25 cellular contexts compared by ENCODE assay signal in the genomic region with DNA sequence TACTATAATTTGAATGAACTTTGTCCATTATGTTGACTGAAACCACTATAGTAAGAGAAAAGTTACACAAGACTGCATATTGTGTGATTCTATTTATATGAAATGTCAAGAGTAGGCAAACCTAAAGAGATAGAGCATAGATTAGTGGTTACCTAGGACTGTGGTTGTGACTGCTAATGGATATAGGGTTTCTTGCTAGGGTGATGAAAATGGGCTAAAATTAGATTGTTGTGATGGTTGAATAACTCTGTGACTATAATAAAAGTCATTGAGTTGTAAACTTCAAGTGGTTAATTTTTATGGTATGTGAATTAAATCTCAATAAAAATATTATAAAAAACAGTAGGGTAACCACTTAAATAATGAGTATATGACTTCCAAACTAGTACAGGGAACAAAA.
DNase-seq lines count a peak whose midpoint lies in the region; ATAC-seq and TF ChIP-seq lines count a peak whose summit lies in the region.
"Had no signal": no experiment of that assay in that cellular context is flagged by ENCODE, and none has a peak within 500 bp of the region (broad histone marks: within the 10 kb centered on the region; RNA-seq: fewer than 3 reads in every experiment).

No MANE protein-coding gene starts in this region.

- H3K27me3 ChIP-seq in OCI-LY3 (ENCODE audit: low read depth, low read length) = no peaks in the 10 kb centered on the region
- H3K27me3 ChIP-seq: ascending aorta, SJCRH30, tibial artery, vagina had no signal

- in situ Hi-C loops in G401 (cut with HindIII; ENCODE audit: low sequenced_read_pairs) = no loop called here

- no peak for TF ChIP-seq CTCF in OCI-LY3 (IDR thresholded peaks at IDR 0.05; ENCODE audit: low read depth, low read length)

- H3K4me2 ChIP-seq in OCI-LY3 (ENCODE audit: low read length) = no peak overlapping the region

- no peaks in the 10 kb centered on the region for H4K20me1 ChIP-seq in OCI-LY3 (ENCODE audit: insufficient read depth, low read length)

- H3K9me3 ChIP-seq in OCI-LY3 (ENCODE audit: insufficient read depth, low read length) = no peaks in the 10 kb centered on the region
- H3K9me3 ChIP-seq: ascending aorta, mucosa of descending colon, SJCRH30, tibial artery, vagina had no signal

- no peak overlapping the region for H3K4me3 ChIP-seq in OCI-LY3 (ENCODE audit: low read length)
- H3K4me3 ChIP-seq: ascending aorta, mucosa of descending colon, SJCRH30, tibial artery, vagina had no signal

- H2AFZ ChIP-seq in OCI-LY3 (ENCODE audit: low read depth, low read length) = no peak overlapping the region

- H3K27ac ChIP-seq in OCI-LY3 (ENCODE audit: low read length) = peak overlapping the region; percentile 14; the same call in 1 of the 2 replicates
- H3K27ac ChIP-seq: ascending aorta, SJCRH30, tibial artery, vagina had no signal

- H3K79me2 ChIP-seq in OCI-LY3 (ENCODE audit: low read length) = peaks cover 13% of the 10 kb centered on the region

- H3K9ac ChIP-seq in OCI-LY3 (ENCODE audit: low read length) = no peak overlapping the region

- H3K36me3 ChIP-seq in OCI-LY3 (replicated peaks; ENCODE audit: low read depth, low read length) = peaks cover 9% of the 10 kb centered on the region
- H3K36me3 ChIP-seq: ascending aorta, SJCRH30, tibial artery, vagina had no signal

- DNase-seq in COR-L47 (lab: John Stamatoyannopoulos, UW) = peak; percentile 5
- DNase-seq in NCI-H1105 (lab: John Stamatoyannopoulos, UW) = peak; percentile 86
- no peak for DNase-seq in effector CD8-positive, alpha-beta T cell (lab: John Stamatoyannopoulos, UW)
- DNase-seq in G401 (ENCODE audit: low spot score) = no peak
- no peak for DNase-seq in activated naive CD4-positive, alpha-beta T cell (lab: John Stamatoyannopoulos, UW)
- DNase-seq: activated CD4-positive, alpha-beta T cell treated with anti-CD3 and anti-CD28 coated beads for 36 hours; activated CD8-positive, alpha-beta T cell treated with anti-CD3 and anti-CD28 coated beads, Interleukin-2, amount 10 ng/mL, durations not matched to agents 7 days and 5 days; activated naive CD8-positive, alpha-beta T cell treated with anti-CD3 and anti-CD28 coated beads, Interleukin-2, amount 10 ng/mL, durations not matched to agents 7 days and 5 days; CD4-positive, alpha-beta memory T cell; GDM1; hypothalamus; mammary epithelial cell; mucosa of descending colon; NCI-H1930; NCI-H524; SJCRH30; stimulated activated CD4-positive, alpha-beta T cell treated with anti-CD3 and anti-CD28 coated beads, Interleukin-4, amount 100 ng/mL, for 24 hours; SW 1271; tibial artery had no signal

- peak; percentile 27 for ATAC-seq in GM18519 (IDR thresholded peaks at IDR 0.05; ENCODE audit: low FRiP score, unreplicated experiment)
- ATAC-seq in HG02763 (IDR thresholded peaks at IDR 0.05; ENCODE audit: unreplicated experiment) = no peak
- ATAC-seq: activated CD4-positive, alpha-beta T cell treated with anti-CD3 and anti-CD28 coated beads for 36 hours; activated CD8-positive, alpha-beta T cell treated with anti-CD3 and anti-CD28 coated beads, Interleukin-2, amount 10 ng/mL, durations not matched to agents 7 days and 5 days; mucosa of descending colon; natural killer cell treated with Interleukin-12 subunit alpha and Interleukin-12 subunit beta and Interleukin-15 and Interleukin-18, amount 100 ng/mL, for 72 hours had no signal

- H3K4me1 ChIP-seq in OCI-LY3 (ENCODE audit: low read length) = peaks cover 91% of the 10 kb centered on the region
- H3K4me1 ChIP-seq: ascending aorta, SJCRH30, tibial artery, vagina had no signal

Comparison
In these comparisons a context has a peak if more than half of its experiments do, and no peak if none do; other contexts are left out.
1. DNase-seq: peak in COR-L47 (single experiment) and NCI-H1105 (single experiment); none in effector CD8-positive, alpha-beta T cell (single experiment), G401 (single experiment) and activated naive CD4-positive, alpha-beta T cell (0 of 4).